ENCODE assay signal across 2 cellular contexts in genomic region chr11:64887234-64887756, GRCh38.
TF ChIP-seq lines count a peak whose summit lies in the region.

No MANE protein-coding gene starts in this region.

TF ChIP-seq in HCT116, 20 proteins besides CTCF, POLR2A, EP300 and RAD21:
- TF ChIP-seq MAX (IDR thresholded peaks at IDR 0.05), result no peak
- TF ChIP-seq CEBPB (IDR thresholded peaks at IDR 0.05; ENCODE audit: low read depth), result no peak
- no peak for TF ChIP-seq EGR1 (IDR thresholded peaks at IDR 0.05; ENCODE audit: low read depth)
- no peak for TF ChIP-seq SIN3A (IDR thresholded peaks at IDR 0.05; ENCODE audit: low read depth)
- TF ChIP-seq EZH2phosphoT487 (IDR thresholded peaks at IDR 0.05; ENCODE audit: borderline replicate concordance), result no peak
- TF ChIP-seq, protein P1, sequence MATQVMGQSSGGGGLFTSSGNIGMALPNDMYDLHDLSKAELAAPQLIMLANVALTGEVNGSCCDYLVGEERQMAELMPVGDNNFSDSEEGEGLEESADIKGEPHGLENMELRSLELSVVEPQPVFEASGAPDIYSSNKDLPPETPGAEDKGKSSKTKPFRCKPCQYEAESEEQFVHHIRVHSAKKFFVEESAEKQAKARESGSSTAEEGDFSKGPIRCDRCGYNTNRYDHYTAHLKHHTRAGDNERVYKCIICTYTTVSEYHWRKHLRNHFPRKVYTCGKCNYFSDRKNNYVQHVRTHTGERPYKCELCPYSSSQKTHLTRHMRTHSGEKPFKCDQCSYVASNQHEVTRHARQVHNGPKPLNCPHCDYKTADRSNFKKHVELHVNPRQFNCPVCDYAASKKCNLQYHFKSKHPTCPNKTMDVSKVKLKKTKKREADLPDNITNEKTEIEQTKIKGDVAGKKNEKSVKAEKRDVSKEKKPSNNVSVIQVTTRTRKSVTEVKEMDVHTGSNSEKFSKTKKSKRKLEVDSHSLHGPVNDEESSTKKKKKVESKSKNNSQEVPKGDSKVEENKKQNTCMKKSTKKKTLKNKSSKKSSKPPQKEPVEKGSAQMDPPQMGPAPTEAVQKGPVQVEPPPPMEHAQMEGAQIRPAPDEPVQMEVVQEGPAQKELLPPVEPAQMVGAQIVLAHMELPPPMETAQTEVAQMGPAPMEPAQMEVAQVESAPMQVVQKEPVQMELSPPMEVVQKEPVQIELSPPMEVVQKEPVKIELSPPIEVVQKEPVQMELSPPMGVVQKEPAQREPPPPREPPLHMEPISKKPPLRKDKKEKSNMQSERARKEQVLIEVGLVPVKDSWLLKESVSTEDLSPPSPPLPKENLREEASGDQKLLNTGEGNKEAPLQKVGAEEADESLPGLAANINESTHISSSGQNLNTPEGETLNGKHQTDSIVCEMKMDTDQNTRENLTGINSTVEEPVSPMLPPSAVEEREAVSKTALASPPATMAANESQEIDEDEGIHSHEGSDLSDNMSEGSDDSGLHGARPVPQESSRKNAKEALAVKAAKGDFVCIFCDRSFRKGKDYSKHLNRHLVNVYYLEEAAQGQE (IDR thresholded peaks at IDR 0.05; ENCODE audit: low read depth), result no peak
- no peak for TF ChIP-seq YY1 (IDR thresholded peaks at IDR 0.05; ENCODE audit: extremely low read depth, insufficient replicate concordance, low read depth, low read length)
- TF ChIP-seq TCF7L2 (IDR thresholded peaks at IDR 0.05; ENCODE audit: borderline replicate concordance, extremely low read depth, insufficient read depth, insufficient read length), result no peak
- TF ChIP-seq, protein P2, sequence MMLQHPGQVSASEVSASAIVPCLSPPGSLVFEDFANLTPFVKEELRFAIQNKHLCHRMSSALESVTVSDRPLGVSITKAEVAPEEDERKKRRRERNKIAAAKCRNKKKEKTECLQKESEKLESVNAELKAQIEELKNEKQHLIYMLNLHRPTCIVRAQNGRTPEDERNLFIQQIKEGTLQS (IDR thresholded peaks at IDR 0.05), result no peak
- TF ChIP-seq ELF1 (IDR thresholded peaks at IDR 0.05; ENCODE audit: borderline replicate concordance, low read depth), result no peak
- no peak for TF ChIP-seq EZH2 (IDR thresholded peaks at IDR 0.05)
- TF ChIP-seq SP1 (IDR thresholded peaks at IDR 0.05; ENCODE audit: low read depth), result no peak
- TF ChIP-seq SRF (IDR thresholded peaks at IDR 0.05; ENCODE audit: low read depth), result no peak
- TF ChIP-seq FOSL1 (IDR thresholded peaks at IDR 0.05; ENCODE audit: low read depth), result no peak
- TF ChIP-seq POLR2AphosphoS5 (IDR thresholded peaks at IDR 0.05; ENCODE audit: low read depth, low read length), result no peak
- TF ChIP-seq ZFX (IDR thresholded peaks at IDR 0.05), result no peak

TF ChIP-seq in GM12878, 131 proteins besides CTCF, POLR2A, EP300 and RAD21:
- TF ChIP-seq IRF4 (IDR thresholded peaks at IDR 0.05; ENCODE audit: low read depth, low read length), result no peak
- no peak for TF ChIP-seq NFXL1 (IDR thresholded peaks at IDR 0.05; ENCODE audit: borderline replicate concordance)
- TF ChIP-seq ZNF592 (IDR thresholded peaks at IDR 0.05), result no peak
- no peak for TF ChIP-seq SMARCA5 (IDR thresholded peaks at IDR 0.05)
- peak; percentile 27; the same call in 1 of the 2 replicates for TF ChIP-seq SPI1 (IDR thresholded peaks at IDR 0.05; ENCODE audit: borderline replicate concordance, insufficient read depth, low read depth, low read length)
